ENCODE assay signal across 2 cellular contexts in the genomic region with DNA sequence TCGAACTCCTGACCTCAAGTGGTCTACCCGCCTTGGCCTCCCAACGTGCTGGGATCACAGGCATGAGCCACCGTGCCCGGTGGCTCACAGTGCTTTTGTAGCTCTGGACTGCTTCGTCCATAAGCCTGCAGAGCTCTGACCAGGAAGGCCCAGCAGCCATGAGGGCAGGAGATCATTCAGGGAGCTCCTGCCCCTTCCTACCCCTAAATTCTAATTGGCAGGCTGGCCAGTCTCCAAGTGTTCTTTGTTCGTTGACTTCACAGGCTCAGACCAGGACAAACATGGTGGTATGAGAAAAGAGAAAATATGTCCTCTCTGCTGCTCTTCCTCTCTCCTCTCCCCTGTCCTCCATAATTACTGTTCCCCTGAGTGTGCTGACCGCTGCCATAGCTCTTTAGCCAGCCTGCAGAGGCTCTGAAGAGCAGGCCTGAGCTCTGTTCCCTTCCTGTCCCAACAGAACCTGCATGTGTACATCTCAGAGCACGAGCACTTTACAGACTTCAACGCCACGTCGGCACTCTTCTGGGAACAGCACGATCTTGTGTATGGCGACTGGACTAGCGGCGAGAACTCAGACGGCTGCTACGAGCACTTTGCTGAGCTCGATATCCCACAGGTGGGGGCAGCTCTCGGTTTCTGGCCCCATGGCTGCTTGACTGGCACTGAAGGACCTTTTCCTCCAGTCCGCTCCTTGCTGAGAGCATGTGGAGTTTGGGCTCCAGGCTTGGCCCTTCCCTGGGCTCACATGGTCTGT.
A peak's percentile ranks its signal among the peaks of the same experiment; 100 is the strongest.
TF ChIP-seq lines count a peak whose summit lies in the region.

No MANE protein-coding gene starts in this region.

TF ChIP-seq in WTC11, 78 proteins besides CTCF, POLR2A, EP300 and RAD21 (continues in another document):
- TF ChIP-seq, protein P1, sequence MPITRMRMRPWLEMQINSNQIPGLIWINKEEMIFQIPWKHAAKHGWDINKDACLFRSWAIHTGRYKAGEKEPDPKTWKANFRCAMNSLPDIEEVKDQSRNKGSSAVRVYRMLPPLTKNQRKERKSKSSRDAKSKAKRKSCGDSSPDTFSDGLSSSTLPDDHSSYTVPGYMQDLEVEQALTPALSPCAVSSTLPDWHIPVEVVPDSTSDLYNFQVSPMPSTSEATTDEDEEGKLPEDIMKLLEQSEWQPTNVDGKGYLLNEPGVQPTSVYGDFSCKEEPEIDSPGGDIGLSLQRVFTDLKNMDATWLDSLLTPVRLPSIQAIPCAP (CRISPR knock-in tag; IDR thresholded peaks at IDR 0.05) = no peak
- TF ChIP-seq ELF4 (CRISPR knock-in tag; IDR thresholded peaks at IDR 0.05; ENCODE audit: low read depth) (no peak), OVOL2 (CRISPR knock-in tag; IDR thresholded peaks at IDR 0.05; ENCODE audit: borderline replicate concordance) (no peak), FOXP1 (CRISPR knock-in tag; IDR thresholded peaks at IDR 0.05; ENCODE audit: borderline replicate concordance) (no peak), ZNF263 (CRISPR knock-in tag; IDR thresholded peaks at IDR 0.05; ENCODE audit: low read depth) (no peak), ZNF121 (CRISPR knock-in tag; IDR thresholded peaks at IDR 0.05) (no peak), ZNF416 (CRISPR knock-in tag; IDR thresholded peaks at IDR 0.05) (no peak), FOXJ3 (CRISPR knock-in tag; IDR thresholded peaks at IDR 0.05; ENCODE audit: borderline replicate concordance) (no peak), CBFB (CRISPR knock-in tag; IDR thresholded peaks at IDR 0.05; ENCODE audit: low read depth) (no peak), GTF2I (CRISPR knock-in tag; conservative IDR thresholded peaks at IDR 0.05) (no peak), CREB1 (CRISPR knock-in tag; IDR thresholded peaks at IDR 0.05) (no peak)
- TF ChIP-seq, protein P2, sequence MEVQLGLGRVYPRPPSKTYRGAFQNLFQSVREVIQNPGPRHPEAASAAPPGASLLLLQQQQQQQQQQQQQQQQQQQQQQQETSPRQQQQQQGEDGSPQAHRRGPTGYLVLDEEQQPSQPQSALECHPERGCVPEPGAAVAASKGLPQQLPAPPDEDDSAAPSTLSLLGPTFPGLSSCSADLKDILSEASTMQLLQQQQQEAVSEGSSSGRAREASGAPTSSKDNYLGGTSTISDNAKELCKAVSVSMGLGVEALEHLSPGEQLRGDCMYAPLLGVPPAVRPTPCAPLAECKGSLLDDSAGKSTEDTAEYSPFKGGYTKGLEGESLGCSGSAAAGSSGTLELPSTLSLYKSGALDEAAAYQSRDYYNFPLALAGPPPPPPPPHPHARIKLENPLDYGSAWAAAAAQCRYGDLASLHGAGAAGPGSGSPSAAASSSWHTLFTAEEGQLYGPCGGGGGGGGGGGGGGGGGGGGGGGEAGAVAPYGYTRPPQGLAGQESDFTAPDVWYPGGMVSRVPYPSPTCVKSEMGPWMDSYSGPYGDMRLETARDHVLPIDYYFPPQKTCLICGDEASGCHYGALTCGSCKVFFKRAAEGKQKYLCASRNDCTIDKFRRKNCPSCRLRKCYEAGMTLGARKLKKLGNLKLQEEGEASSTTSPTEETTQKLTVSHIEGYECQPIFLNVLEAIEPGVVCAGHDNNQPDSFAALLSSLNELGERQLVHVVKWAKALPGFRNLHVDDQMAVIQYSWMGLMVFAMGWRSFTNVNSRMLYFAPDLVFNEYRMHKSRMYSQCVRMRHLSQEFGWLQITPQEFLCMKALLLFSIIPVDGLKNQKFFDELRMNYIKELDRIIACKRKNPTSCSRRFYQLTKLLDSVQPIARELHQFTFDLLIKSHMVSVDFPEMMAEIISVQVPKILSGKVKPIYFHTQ (CRISPR knock-in tag; IDR thresholded peaks at IDR 0.05) = no peak
- TF ChIP-seq, protein P3, sequence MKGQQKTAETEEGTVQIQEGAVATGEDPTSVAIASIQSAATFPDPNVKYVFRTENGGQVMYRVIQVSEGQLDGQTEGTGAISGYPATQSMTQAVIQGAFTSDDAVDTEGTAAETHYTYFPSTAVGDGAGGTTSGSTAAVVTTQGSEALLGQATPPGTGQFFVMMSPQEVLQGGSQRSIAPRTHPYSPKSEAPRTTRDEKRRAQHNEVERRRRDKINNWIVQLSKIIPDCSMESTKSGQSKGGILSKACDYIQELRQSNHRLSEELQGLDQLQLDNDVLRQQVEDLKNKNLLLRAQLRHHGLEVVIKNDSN (CRISPR knock-in tag; IDR thresholded peaks at IDR 0.05) = no peak
- TF ChIP-seq, protein P4, sequence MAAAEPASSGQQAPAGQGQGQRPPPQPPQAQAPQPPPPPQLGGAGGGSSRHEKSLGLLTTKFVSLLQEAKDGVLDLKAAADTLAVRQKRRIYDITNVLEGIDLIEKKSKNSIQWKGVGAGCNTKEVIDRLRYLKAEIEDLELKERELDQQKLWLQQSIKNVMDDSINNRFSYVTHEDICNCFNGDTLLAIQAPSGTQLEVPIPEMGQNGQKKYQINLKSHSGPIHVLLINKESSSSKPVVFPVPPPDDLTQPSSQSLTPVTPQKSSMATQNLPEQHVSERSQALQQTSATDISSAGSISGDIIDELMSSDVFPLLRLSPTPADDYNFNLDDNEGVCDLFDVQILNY (CRISPR knock-in tag; IDR thresholded peaks at IDR 0.05) = no peak
- TF ChIP-seq, protein P5, sequence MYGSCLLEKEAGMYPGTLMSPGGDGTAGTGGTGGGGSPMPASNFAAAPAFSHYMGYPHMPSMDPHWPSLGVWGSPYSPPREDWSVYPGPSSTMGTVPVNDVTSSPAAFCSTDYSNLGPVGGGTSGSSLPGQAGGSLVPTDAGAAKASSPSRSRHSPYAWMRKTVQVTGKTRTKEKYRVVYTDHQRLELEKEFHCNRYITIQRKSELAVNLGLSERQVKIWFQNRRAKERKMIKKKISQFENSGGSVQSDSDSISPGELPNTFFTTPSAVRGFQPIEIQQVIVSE (CRISPR knock-in tag; IDR thresholded peaks at IDR 0.05; ENCODE audit: borderline replicate concordance) = no peak
- TF ChIP-seq, protein P6, sequence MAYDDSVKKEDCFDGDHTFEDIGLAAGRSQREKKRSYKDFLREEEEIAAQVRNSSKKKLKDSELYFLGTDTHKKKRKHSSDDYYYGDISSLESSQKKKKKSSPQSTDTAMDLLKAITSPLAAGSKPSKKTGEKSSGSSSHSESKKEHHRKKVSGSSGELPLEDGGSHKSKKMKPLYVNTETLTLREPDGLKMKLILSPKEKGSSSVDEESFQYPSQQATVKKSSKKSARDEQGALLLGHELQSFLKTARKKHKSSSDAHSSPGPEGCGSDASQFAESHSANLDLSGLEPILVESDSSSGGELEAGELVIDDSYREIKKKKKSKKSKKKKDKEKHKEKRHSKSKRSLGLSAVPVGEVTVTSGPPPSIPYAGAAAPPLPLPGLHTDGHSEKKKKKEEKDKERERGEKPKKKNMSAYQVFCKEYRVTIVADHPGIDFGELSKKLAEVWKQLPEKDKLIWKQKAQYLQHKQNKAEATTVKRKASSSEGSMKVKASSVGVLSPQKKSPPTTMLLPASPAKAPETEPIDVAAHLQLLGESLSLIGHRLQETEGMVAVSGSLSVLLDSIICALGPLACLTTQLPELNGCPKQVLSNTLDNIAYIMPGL (CRISPR knock-in tag; IDR thresholded peaks at IDR 0.05) = no peak
- TF ChIP-seq, protein P7, sequence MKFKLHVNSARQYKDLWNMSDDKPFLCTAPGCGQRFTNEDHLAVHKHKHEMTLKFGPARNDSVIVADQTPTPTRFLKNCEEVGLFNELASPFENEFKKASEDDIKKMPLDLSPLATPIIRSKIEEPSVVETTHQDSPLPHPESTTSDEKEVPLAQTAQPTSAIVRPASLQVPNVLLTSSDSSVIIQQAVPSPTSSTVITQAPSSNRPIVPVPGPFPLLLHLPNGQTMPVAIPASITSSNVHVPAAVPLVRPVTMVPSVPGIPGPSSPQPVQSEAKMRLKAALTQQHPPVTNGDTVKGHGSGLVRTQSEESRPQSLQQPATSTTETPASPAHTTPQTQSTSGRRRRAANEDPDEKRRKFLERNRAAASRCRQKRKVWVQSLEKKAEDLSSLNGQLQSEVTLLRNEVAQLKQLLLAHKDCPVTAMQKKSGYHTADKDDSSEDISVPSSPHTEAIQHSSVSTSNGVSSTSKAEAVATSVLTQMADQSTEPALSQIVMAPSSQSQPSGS (CRISPR knock-in tag; IDR thresholded peaks at IDR 0.05; ENCODE audit: borderline replicate concordance, low read depth) = no peak

TF ChIP-seq in liver, 16 proteins besides CTCF, POLR2A, EP300 and RAD21:
- TF ChIP-seq YY1 (IDR thresholded peaks at IDR 0.05) = peak; percentile 4
- TF ChIP-seq TAF1 (conservative IDR thresholded peaks at IDR 0.05) = no peak
- TF ChIP-seq, protein P8, sequence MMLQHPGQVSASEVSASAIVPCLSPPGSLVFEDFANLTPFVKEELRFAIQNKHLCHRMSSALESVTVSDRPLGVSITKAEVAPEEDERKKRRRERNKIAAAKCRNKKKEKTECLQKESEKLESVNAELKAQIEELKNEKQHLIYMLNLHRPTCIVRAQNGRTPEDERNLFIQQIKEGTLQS (IDR thresholded peaks at IDR 0.05) = no peak
- TF ChIP-seq EGR1 (IDR thresholded peaks at IDR 0.05; ENCODE audit: low read depth in 2 of 2) = no peak
- TF ChIP-seq SP1 (IDR thresholded peaks at IDR 0.05) = no peak
